1 cellular context compared by ENCODE assay signal in genomic region chr16:2719328-2720062, GRCh38.
TF ChIP-seq lines count a peak whose summit lies in the region.

No MANE protein-coding gene starts in this region.

TF ChIP-seq in HepG2, 621 proteins besides CTCF, POLR2A, EP300 and RAD21 (continues in another document):
- TF ChIP-seq ZFP91 (CRISPR knock-in tag; IDR thresholded peaks at IDR 0.05; ENCODE audit: borderline replicate concordance) (peak; percentile 32; the same call in 1 of the 2 replicates), TBX2 (CRISPR knock-in tag; IDR thresholded peaks at IDR 0.05; ENCODE audit: borderline replicate concordance) (peak; percentile 29; the same call in 1 of the 2 replicates), SAP130 (CRISPR knock-in tag; IDR thresholded peaks at IDR 0.05; ENCODE audit: low read depth) (0 out of 2 replicates have a peak, but pooled peaks have one; percentile 20), ZNF549 (CRISPR knock-in tag; IDR thresholded peaks at IDR 0.05) (no peak), TARDBP (CRISPR knock-in tag; IDR thresholded peaks at IDR 0.05) (no peak), RXRA (CRISPR knock-in tag; IDR thresholded peaks at IDR 0.05) (peak; percentile 98), LCORL (IDR thresholded peaks at IDR 0.05) (no peak), LCORL (CRISPR knock-in tag; IDR thresholded peaks at IDR 0.05) (peak; percentile 57; the same call in 1 of the 2 replicates), TAF1 (CRISPR knock-in tag; IDR thresholded peaks at IDR 0.05) (no peak; the same call in 1 of the 2 replicates), ZNF350 (CRISPR knock-in tag; IDR thresholded peaks at IDR 0.05; ENCODE audit: borderline replicate concordance, low read depth) (0 out of 2 replicates have a peak, but pooled peaks have one; percentile 19), NCOR1 (IDR thresholded peaks at IDR 0.05; ENCODE audit: borderline replicate concordance, low read length) (peak; percentile 19; the same call in 1 of the 2 replicates), HMG20B (CRISPR knock-in tag; conservative IDR thresholded peaks at IDR 0.05) (no peak), XBP1 (CRISPR knock-in tag; IDR thresholded peaks at IDR 0.05) (no peak), TEAD3 (CRISPR knock-in tag; optimal IDR thresholded peaks at IDR 0.05; ENCODE audit: borderline replicate concordance) (peak; percentile 68), MAFF (IDR thresholded peaks at IDR 0.05; ENCODE audit: low read depth, low read length) (no peak), ZNF343 (CRISPR knock-in tag; IDR thresholded peaks at IDR 0.05) (no peak), BCL6 (CRISPR knock-in tag; IDR thresholded peaks at IDR 0.05) (peak; percentile 49), SP4 (CRISPR knock-in tag; IDR thresholded peaks at IDR 0.05) (0 out of 2 replicates have a peak, but pooled peaks have one; percentile 27), RXRB (CRISPR knock-in tag; IDR thresholded peaks at IDR 0.05; ENCODE audit: borderline replicate concordance) (peak; percentile 90), KLF16 (CRISPR knock-in tag; IDR thresholded peaks at IDR 0.05) (no peak), PATZ1 (CRISPR knock-in tag; IDR thresholded peaks at IDR 0.05) (peak; percentile 77), SMC3 (IDR thresholded peaks at IDR 0.05; ENCODE audit: low read length) (no peak), NR2F6 (IDR thresholded peaks at IDR 0.05) (0 out of 2 replicates have a peak, but pooled peaks have one; percentile 6), NR2F6 (CRISPR knock-in tag; IDR thresholded peaks at IDR 0.05) (0 out of 2 replicates have a peak, but pooled peaks have one; percentile 21), MTA3 (CRISPR knock-in tag; IDR thresholded peaks at IDR 0.05) (no peak), ATRX (CRISPR knock-in tag; IDR thresholded peaks at IDR 0.05; ENCODE audit: borderline replicate concordance) (no peak), HNRNPL (IDR thresholded peaks at IDR 0.05; ENCODE audit: low read depth, low read length) (peak; percentile 89; the same call in 1 of the 2 replicates), DNMT1 (CRISPR knock-in tag; IDR thresholded peaks at IDR 0.05) (no peak), ADNP (CRISPR knock-in tag; IDR thresholded peaks at IDR 0.05) (no peak), REL (CRISPR knock-in tag; conservative IDR thresholded peaks at IDR 0.05) (no peak), HIC2 (CRISPR knock-in tag; IDR thresholded peaks at IDR 0.05; ENCODE audit: low read depth) (peak; percentile 78), ZFX (CRISPR knock-in tag; IDR thresholded peaks at IDR 0.05; ENCODE audit: low read depth) (0 out of 2 replicates have a peak, but pooled peaks have one; percentile 39), USF2 (IDR thresholded peaks at IDR 0.05; ENCODE audit: low read depth, low read length) (no peak), USF2 (CRISPR knock-in tag; IDR thresholded peaks at IDR 0.05; ENCODE audit: borderline replicate concordance) (no peak), AKAP8 (CRISPR knock-in tag; IDR thresholded peaks at IDR 0.05) (no peak), ZFY (CRISPR knock-in tag; IDR thresholded peaks at IDR 0.05) (peak; percentile 33; the same call in 1 of the 2 replicates), ETV5 (CRISPR knock-in tag; IDR thresholded peaks at IDR 0.05; ENCODE audit: borderline replicate concordance) (no peak), SKI (IDR thresholded peaks at IDR 0.05; ENCODE audit: partially characterized antibody) (peak; percentile 71), TERF1 (CRISPR knock-in tag; IDR thresholded peaks at IDR 0.05) (no peak), THRA (CRISPR knock-in tag; IDR thresholded peaks at IDR 0.05; ENCODE audit: borderline replicate concordance) (peak; percentile 97), BORCS8-MEF2B (CRISPR knock-in tag; IDR thresholded peaks at IDR 0.05) (no peak), DR1 (CRISPR knock-in tag; IDR thresholded peaks at IDR 0.05) (no peak), TAF15 (IDR thresholded peaks at IDR 0.05; ENCODE audit: low read depth, low read length, poor library complexity, severe bottlenecking) (no peak), HOXA3 (CRISPR knock-in tag; IDR thresholded peaks at IDR 0.05) (peak; percentile 11; the same call in 1 of the 2 replicates), ZBTB26 (CRISPR knock-in tag; IDR thresholded peaks at IDR 0.05; ENCODE audit: borderline replicate concordance) (no peak), RARA (CRISPR knock-in tag; IDR thresholded peaks at IDR 0.05) (peak; percentile 55; the same call in 1 of the 2 replicates), ZNF138 (CRISPR knock-in tag; IDR thresholded peaks at IDR 0.05; ENCODE audit: low read depth) (no peak), ZNF691 (CRISPR knock-in tag; IDR thresholded peaks at IDR 0.05; ENCODE audit: borderline replicate concordance, low read depth) (no peak), ZNF251 (CRISPR knock-in tag; IDR thresholded peaks at IDR 0.05) (no peak), KMT2A (CRISPR knock-in tag; IDR thresholded peaks at IDR 0.05) (0 out of 2 replicates have a peak, but pooled peaks have one; percentile 9), HMGA1 (CRISPR knock-in tag; conservative IDR thresholded peaks at IDR 0.05) (no peak)
- TF ChIP-seq, protein P1, sequence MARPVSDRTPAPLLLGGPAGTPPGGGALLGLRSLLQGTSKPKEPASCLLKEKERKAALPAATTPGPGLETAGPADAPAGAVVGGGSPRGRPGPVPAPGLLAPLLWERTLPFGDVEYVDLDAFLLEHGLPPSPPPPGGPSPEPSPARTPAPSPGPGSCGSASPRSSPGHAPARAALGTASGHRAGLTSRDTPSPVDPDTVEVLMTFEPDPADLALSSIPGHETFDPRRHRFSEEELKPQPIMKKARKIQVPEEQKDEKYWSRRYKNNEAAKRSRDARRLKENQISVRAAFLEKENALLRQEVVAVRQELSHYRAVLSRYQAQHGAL (CRISPR knock-in tag; IDR thresholded peaks at IDR 0.05; ENCODE audit: not compliant biosample characterization): no peak
- TF ChIP-seq, protein P2, sequence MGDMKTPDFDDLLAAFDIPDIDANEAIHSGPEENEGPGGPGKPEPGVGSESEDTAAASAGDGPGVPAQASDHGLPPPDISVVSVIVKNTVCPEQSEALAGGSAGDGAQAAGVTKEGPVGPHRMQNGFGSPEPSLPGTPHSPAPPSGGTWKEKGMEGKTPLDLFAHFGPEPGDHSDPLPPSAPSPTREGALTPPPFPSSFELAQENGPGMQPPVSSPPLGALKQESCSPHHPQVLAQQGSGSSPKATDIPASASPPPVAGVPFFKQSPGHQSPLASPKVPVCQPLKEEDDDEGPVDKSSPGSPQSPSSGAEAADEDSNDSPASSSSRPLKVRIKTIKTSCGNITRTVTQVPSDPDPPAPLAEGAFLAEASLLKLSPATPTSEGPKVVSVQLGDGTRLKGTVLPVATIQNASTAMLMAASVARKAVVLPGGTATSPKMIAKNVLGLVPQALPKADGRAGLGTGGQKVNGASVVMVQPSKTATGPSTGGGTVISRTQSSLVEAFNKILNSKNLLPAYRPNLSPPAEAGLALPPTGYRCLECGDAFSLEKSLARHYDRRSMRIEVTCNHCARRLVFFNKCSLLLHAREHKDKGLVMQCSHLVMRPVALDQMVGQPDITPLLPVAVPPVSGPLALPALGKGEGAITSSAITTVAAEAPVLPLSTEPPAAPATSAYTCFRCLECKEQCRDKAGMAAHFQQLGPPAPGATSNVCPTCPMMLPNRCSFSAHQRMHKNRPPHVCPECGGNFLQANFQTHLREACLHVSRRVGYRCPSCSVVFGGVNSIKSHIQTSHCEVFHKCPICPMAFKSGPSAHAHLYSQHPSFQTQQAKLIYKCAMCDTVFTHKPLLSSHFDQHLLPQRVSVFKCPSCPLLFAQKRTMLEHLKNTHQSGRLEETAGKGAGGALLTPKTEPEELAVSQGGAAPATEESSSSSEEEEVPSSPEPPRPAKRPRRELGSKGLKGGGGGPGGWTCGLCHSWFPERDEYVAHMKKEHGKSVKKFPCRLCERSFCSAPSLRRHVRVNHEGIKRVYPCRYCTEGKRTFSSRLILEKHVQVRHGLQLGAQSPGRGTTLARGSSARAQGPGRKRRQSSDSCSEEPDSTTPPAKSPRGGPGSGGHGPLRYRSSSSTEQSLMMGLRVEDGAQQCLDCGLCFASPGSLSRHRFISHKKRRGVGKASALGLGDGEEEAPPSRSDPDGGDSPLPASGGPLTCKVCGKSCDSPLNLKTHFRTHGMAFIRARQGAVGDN (CRISPR knock-in tag; IDR thresholded peaks at IDR 0.05): peak; percentile 68
